In the genomic region with DNA sequence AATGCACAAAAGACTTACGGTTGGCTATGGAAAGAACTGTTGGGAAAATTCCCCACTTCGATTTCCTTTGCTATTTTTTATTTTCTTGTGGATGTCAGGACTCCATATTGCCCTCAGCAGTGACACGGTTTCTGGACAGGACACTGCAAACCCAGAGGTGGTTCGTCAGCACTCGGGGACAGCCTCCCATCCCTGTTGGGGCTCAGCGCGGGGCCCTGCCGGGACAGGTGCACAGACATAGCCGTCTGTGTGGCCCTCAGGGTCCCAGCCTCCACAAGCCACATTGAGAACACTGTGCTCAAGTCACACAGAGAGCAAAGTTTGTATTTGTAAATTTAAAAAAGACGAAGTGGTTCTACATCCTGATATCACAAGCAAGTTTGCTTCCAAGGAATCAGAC, we compare ENCODE assay signal across 31 cellular contexts. TPM values are rescaled to one million over a fixed set of nuclear protein-coding genes. Genes with fewer than 3 reads are reported as not detected.
"Had no signal": no experiment of that assay in that cellular context is flagged by ENCODE, and none has a peak within 500 bp of the region (broad histone marks: within the 10 kb centered on the region; RNA-seq: fewer than 3 reads in every experiment).

No MANE protein-coding gene starts in this region.

- H3K4me1 ChIP-seq: parathyroid adenoma, psoas muscle, right lobe of liver, sigmoid colon, stomach, tibial nerve, upper lobe of left lung, vagina had no signal

- ATAC-seq: psoas muscle; stimulated activated effector memory CD8-positive, alpha-beta T cell treated with anti-CD3 and anti-CD28 coated beads, Interleukin-12 subunit alpha, Interleukin-12 subunit beta, amount 100 ng/mL, for 72 hours; stimulated activated naive B cell treated with anti-CD40 and anti-IgM and Interleukin-4, amounts not matched to agents 10 μg/mL and 1 μg/mL and 100 μg/mL, for 72 hours had no signal

- H2AFZ ChIP-seq: parathyroid adenoma had no signal

- H3K27me3 Mint-ChIP-seq: stimulated activated naive CD8-positive, alpha-beta T cell treated with anti-CD3 and anti-CD28 coated beads, Interleukin-15, Interleukin-2, amounts not matched to agents 100 ng/mL and 50 ng/mL, for 24 hours had no signal

- H3K79me2 ChIP-seq: parathyroid adenoma had no signal

- H3K27ac ChIP-seq: ovary, parathyroid adenoma, psoas muscle, right lobe of liver, sigmoid colon, stomach, thoracic aorta, thyroid gland, tibial nerve, upper lobe of left lung, vagina had no signal

- H3K9ac ChIP-seq: parathyroid adenoma had no signal

- H3K9me3 ChIP-seq: ovary, psoas muscle, right lobe of liver, sigmoid colon, stomach, thoracic aorta, thyroid gland, tibial nerve, upper lobe of left lung, vagina had no signal

- H3K36me3 Mint-ChIP-seq: natural killer cell treated with Interleukin-12 subunit alpha and Interleukin-12 subunit beta and Interleukin-15 and Interleukin-18, amount 100 ng/mL, for 72 hours; stimulated activated effector memory CD8-positive, alpha-beta T cell treated with anti-CD3 and anti-CD28 coated beads, Interleukin-12 subunit alpha, Interleukin-12 subunit beta, amount 100 ng/mL, for 72 hours; stimulated activated naive B cell treated with anti-CD40 and anti-IgM and Interleukin-4, amounts not matched to agents 10 μg/mL and 1 μg/mL and 100 μg/mL, for 72 hours had no signal

- H3K4me3 Mint-ChIP-seq: natural killer cell treated with Interleukin-12 subunit alpha and Interleukin-12 subunit beta and Interleukin-15 and Interleukin-18, amount 100 ng/mL, for 72 hours; nephron progenitor cell; neural crest cell; stimulated activated effector memory CD8-positive, alpha-beta T cell treated with anti-CD3 and anti-CD28 coated beads, Interleukin-12 subunit alpha, Interleukin-12 subunit beta, amount 100 ng/mL, for 72 hours; stimulated activated naive B cell treated with anti-CD40 and anti-IgM and Interleukin-4, amounts not matched to agents 10 μg/mL and 1 μg/mL and 100 μg/mL, for 72 hours; stimulated activated naive CD8-positive, alpha-beta T cell treated with anti-CD3 and anti-CD28 coated beads, Interleukin-15, Interleukin-2, amounts not matched to agents 100 ng/mL and 50 ng/mL, for 24 hours had no signal

- H3K4me3 ChIP-seq: ovary, psoas muscle, right lobe of liver, sigmoid colon, stomach, thoracic aorta, thyroid gland, tibial nerve, upper lobe of left lung, vagina had no signal

- H3K9me3 Mint-ChIP-seq: natural killer cell treated with Interleukin-12 subunit alpha and Interleukin-12 subunit beta and Interleukin-15 and Interleukin-18, amount 100 ng/mL, for 72 hours; nephron progenitor cell; neural crest cell; stimulated activated naive B cell treated with anti-CD40 and anti-IgM and Interleukin-4, amounts not matched to agents 10 μg/mL and 1 μg/mL and 100 μg/mL, for 72 hours; stimulated activated naive CD8-positive, alpha-beta T cell treated with anti-CD3 and anti-CD28 coated beads, Interleukin-15, Interleukin-2, amounts not matched to agents 100 ng/mL and 50 ng/mL, for 24 hours had no signal

- DNase-seq: occipital lobe; ovary; psoas muscle; right lobe of liver; sigmoid colon; small intestine; stimulated activated CD4-positive, alpha-beta T cell treated with anti-CD3 and anti-CD28 coated beads, Interleukin-15, amount 100 ng/mL, for 24 hours; stimulated activated CD4-positive, alpha-beta T cell treated with anti-CD3 and anti-CD28 coated beads, Interleukin-2, amount 100 ng/mL, for 24 hours; stimulated activated CD4-positive, alpha-beta T cell treated with anti-CD3 and anti-CD28 coated beads, Interleukin-2, amount 100 ng/mL, for 48 hours; stimulated activated CD4-positive, alpha-beta T cell treated with anti-CD3 and anti-CD28 coated beads, Interleukin-4, amount 100 ng/mL, for 24 hours; stimulated activated naive B cell treated with anti-CD40 and anti-IgM and Interleukin-4, amounts not matched to agents 10 μg/mL and 1 μg/mL and 100 μg/mL, for 72 hours; stimulated activated naive CD4-positive, alpha-beta T cell treated with Interleukin-2 at 50 U/mL for 16 hours; stomach; trophoblast cell had no signal

- H3K27ac Mint-ChIP-seq: natural killer cell treated with Interleukin-12 subunit alpha and Interleukin-12 subunit beta and Interleukin-15 and Interleukin-18, amount 100 ng/mL, for 72 hours; nephron progenitor cell; progenitor cell of endocrine pancreas; stimulated activated effector memory CD8-positive, alpha-beta T cell treated with anti-CD3 and anti-CD28 coated beads, Interleukin-12 subunit alpha, Interleukin-12 subunit beta, amount 100 ng/mL, for 72 hours; stimulated activated naive B cell treated with anti-CD40 and anti-IgM and Interleukin-4, amounts not matched to agents 10 μg/mL and 1 μg/mL and 100 μg/mL, for 72 hours; stimulated activated naive CD8-positive, alpha-beta T cell treated with anti-CD3 and anti-CD28 coated beads, Interleukin-15, Interleukin-2, amounts not matched to agents 100 ng/mL and 50 ng/mL, for 24 hours had no signal

- H3K4me1 Mint-ChIP-seq: nephron progenitor cell; neural crest cell; stimulated activated effector memory CD8-positive, alpha-beta T cell treated with anti-CD3 and anti-CD28 coated beads, Interleukin-12 subunit alpha, Interleukin-12 subunit beta, amount 100 ng/mL, for 72 hours; stimulated activated naive B cell treated with anti-CD40 and anti-IgM and Interleukin-4, amounts not matched to agents 10 μg/mL and 1 μg/mL and 100 μg/mL, for 72 hours had no signal

- H3K27me3 ChIP-seq: ovary, right lobe of liver, sigmoid colon, thyroid gland, tibial nerve, upper lobe of left lung, vagina had no signal

- H3K36me3 ChIP-seq: ovary, right lobe of liver, sigmoid colon, stomach, thoracic aorta, thyroid gland, tibial nerve, upper lobe of left lung, vagina had no signal

RNA-seq across cellular contexts. Expression of a gene that starts 38.7 kb away (rescaled TPM):
- total RNA-seq: natural killer cell treated with Interleukin-12 subunit alpha and Interleukin-12 subunit beta and Interleukin-15 and Interleukin-18, amount 100 ng/mL, for 72 hours; osteoblast; ovary; renal cortical epithelial cell; right cardiac atrium; subcutaneous adipose tissue; tibial nerve; ureter had no signal
